8 cellular contexts compared by ENCODE assay signal in genomic region chr9:96204853-96205252, GRCh38.
"Had no signal": no experiment of that assay in that cellular context is flagged by ENCODE, and none has a peak within 500 bp of the region (broad histone marks: within the 10 kb centered on the region; RNA-seq: fewer than 3 reads in every experiment).

No MANE protein-coding gene starts in this region.

- ATAC-seq: GM23338 had no signal

- H3K36me3 Mint-ChIP-seq: IgD-negative memory B cell had no signal

- H3K4me3 Mint-ChIP-seq: GM23338, H9, IgD-negative memory B cell had no signal

- H3K4me1 Mint-ChIP-seq: IgD-negative memory B cell had no signal

- H3K9me3 Mint-ChIP-seq: GM23338 had no signal

- H3K27ac Mint-ChIP-seq: GM23338, H9, IgD-negative memory B cell had no signal

- H3K4me3 ChIP-seq: GM23338 had no signal

- H3K4me2 ChIP-seq: GM23338 had no signal

- FAIRE-seq: H1, H54, HTR-8/SVneo had no signal

- DNase-seq: H9, HCEC 1CT, KG1 had no signal

- H2AFZ ChIP-seq: GM23338 had no signal
